18 cellular contexts compared by ENCODE assay signal in the genomic region with DNA sequence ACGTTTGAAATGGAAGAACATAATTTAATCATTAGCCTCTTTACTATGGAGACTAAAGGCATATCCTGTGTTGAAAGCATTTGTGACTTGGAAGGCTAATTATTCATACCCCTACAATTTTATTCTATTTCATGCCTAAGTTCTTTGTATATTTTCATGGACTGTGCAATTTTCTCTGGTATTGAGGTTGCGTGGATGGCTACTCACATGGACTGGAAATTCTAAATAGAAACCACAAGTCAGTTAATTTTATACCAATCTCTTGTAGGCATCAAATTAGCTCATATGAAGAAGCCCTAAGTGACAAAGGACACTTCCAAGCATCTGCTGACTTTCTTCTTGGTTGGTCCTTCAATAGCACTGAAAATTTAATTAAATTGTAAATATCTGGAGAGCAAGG.
DNase-seq lines count a peak whose midpoint lies in the region; ATAC-seq, FAIRE-seq and TF ChIP-seq lines count a peak whose summit lies in the region.
"Had no signal": no experiment of that assay in that cellular context is flagged by ENCODE, and none has a peak within 500 bp of the region (broad histone marks: within the 10 kb centered on the region; RNA-seq: fewer than 3 reads in every experiment).

No MANE protein-coding gene starts in this region.

- H3K4me3 ChIP-seq in A673 (ENCODE audit: low read depth, low read length, poor library complexity, severe bottlenecking) (no peak overlapping the region), kidney epithelial cell (ENCODE audit: low read depth, low read length) (no peak overlapping the region)
- H3K4me3 ChIP-seq: GM23338 had no signal

- CTCF ChIA-PET in A673 (lab: Charles Lee): no interaction called here

- ATAC-seq in HG02571 (IDR thresholded peaks at IDR 0.05; ENCODE audit: unreplicated experiment): no peak
- ATAC-seq in GM18909 (IDR thresholded peaks at IDR 0.05; ENCODE audit: poor library complexity, unreplicated experiment): no peak
- ATAC-seq: GM23338, HepG2 had no signal

- no TSS peak for BruUV-seq in A673 (replicated peaks; lab: Mats Ljungman, UMichigan)

- H3K36me3 ChIP-seq in A673 (ENCODE audit: insufficient read depth, low read length, poor library complexity, severe bottlenecking) (no peaks in the 10 kb centered on the region), kidney epithelial cell (ENCODE audit: control insufficient read depth, insufficient read depth, low read length) (no peaks in the 10 kb centered on the region)

- H3K27me3 ChIP-seq in A673 (replicated peaks; ENCODE audit: insufficient read depth, low read depth, low read length, poor library complexity) (no peaks in the 10 kb centered on the region), kidney epithelial cell (ENCODE audit: control insufficient read depth, insufficient read depth, low read length) (no peaks in the 10 kb centered on the region)

- no peaks in the 10 kb centered on the region for H3K4me1 ChIP-seq in A673 (ENCODE audit: insufficient read depth, low read length, poor library complexity, severe bottlenecking)

- peak; percentile 97 for FAIRE-seq in RCC 7860 (lab: Jason Lieb, UNC)
- FAIRE-seq: G401.6, GM12891, H54, HepG2 had no signal

- DNase-seq in A673 (ENCODE audit: low spot score): peak; percentile 36
- DNase-seq in Caki2 (ENCODE audit: low read depth): peak; percentile 45
- DNase-seq in RCC 7860 (ENCODE audit: low spot score): peak; percentile 69
- peak; percentile 60 for DNase-seq in kidney epithelial cell (ENCODE audit: low read depth)
- DNase-seq in GM20000 (ENCODE audit: low spot score): no peak
- DNase-seq in activated CD4-positive, alpha-beta T cell treated with anti-CD3 and anti-CD28 coated beads for 4 hours: no peak
- DNase-seq: 8988T; Calu3; CD4-positive, alpha-beta memory T cell; HCEC 1CT; KBM-7 had no signal

- no peak overlapping the region for H3K27ac ChIP-seq in A673 (ENCODE audit: low read depth, low read length, poor library complexity, severe bottlenecking)

- POLR2A ChIA-PET in A673 (lab: Charles Lee; ENCODE audit: low non-redundant PET): no interaction called here

- TF ChIP-seq CTCF in A673 (conservative IDR thresholded peaks at IDR 0.05; ENCODE audit: low read depth, low read length) (no peak), kidney epithelial cell (IDR thresholded peaks at IDR 0.05; ENCODE audit: insufficient read depth, low read length, poor library complexity, severe bottlenecking) (no peak), GM20000 (IDR thresholded peaks at IDR 0.05; ENCODE audit: extremely low read depth, missing control alignments) (no peak)

- intact Hi-C loops in A673 (cut with micrococcal nuclease; ENCODE audit: unreplicated experiment): no loop called here

- no peaks in the 10 kb centered on the region for H3K9me3 ChIP-seq in A673 (ENCODE audit: low read depth, low read length, poor library complexity, severe bottlenecking)

- in situ Hi-C loops in Caki2 (cut with HindIII; ENCODE audit: low pct_unique_long_range_greater_than_20kb, low sequenced_read_pairs): no loop called here

Comparison
In these comparisons a context has a peak if more than half of its experiments do, and no peak if none do; other contexts are left out.
1. DNase-seq: peak in A673 (single experiment), Caki2 (single experiment), RCC 7860 (single experiment) and kidney epithelial cell (single experiment); none in GM20000 (single experiment) and activated CD4-positive, alpha-beta T cell treated with anti-CD3 and anti-CD28 coated beads for 4 hours (0 of 2).